16 cellular contexts compared by ENCODE assay signal in genomic region chr17:13462673-13463124, GRCh38.
A peak's percentile ranks its signal among the peaks of the same experiment; 100 is the strongest.
DNase-seq lines count a peak whose midpoint lies in the region; ATAC-seq and TF ChIP-seq lines count a peak whose summit lies in the region.
"Had no signal": no experiment of that assay in that cellular context is flagged by ENCODE, and none has a peak within 500 bp of the region (broad histone marks: within the 10 kb centered on the region; RNA-seq: fewer than 3 reads in every experiment).

No MANE protein-coding gene starts in this region.

- H3K4me1 Mint-ChIP-seq in HFFc6 (ENCODE audit: low read depth) = peaks cover 29% of the 10 kb centered on the region
- no peaks in the 10 kb centered on the region for H3K4me1 Mint-ChIP-seq in stimulated activated naive CD8-positive, alpha-beta T cell treated with anti-CD3 and anti-CD28 coated beads, Interleukin-15, amount 100 ng/mL, for 72 hours

- H3K9me3 Mint-ChIP-seq in HFFc6 = no peaks in the 10 kb centered on the region
- H3K9me3 Mint-ChIP-seq in stimulated activated naive CD8-positive, alpha-beta T cell treated with anti-CD3 and anti-CD28 coated beads, Interleukin-15, amount 100 ng/mL, for 72 hours = no peaks in the 10 kb centered on the region
- H3K9me3 Mint-ChIP-seq: CD8-positive, alpha-beta T cell had no signal

- no peaks in the 10 kb centered on the region for H3K36me3 Mint-ChIP-seq in HFFc6 (ENCODE audit: low read depth)
- H3K36me3 Mint-ChIP-seq: CD8-positive, alpha-beta T cell; IgD-negative memory B cell had no signal

- no peak overlapping the region for H3K4me3 Mint-ChIP-seq in HFFc6
- H3K4me3 Mint-ChIP-seq in stimulated activated naive CD8-positive, alpha-beta T cell treated with anti-CD3 and anti-CD28 coated beads, Interleukin-15, amount 100 ng/mL, for 72 hours = no peak overlapping the region
- H3K4me3 Mint-ChIP-seq: CD8-positive, alpha-beta T cell; IgD-negative memory B cell had no signal

- no peak overlapping the region for H3K27ac ChIP-seq in right atrium auricular region
- H3K27ac ChIP-seq: C4-2B had no signal

- no peak for TF ChIP-seq CTCF in HFFc6 (IDR thresholded peaks at IDR 0.05)
- TF ChIP-seq CTCF in retinal pigment epithelial cell (conservative IDR thresholded peaks at IDR 0.05; ENCODE audit: low read depth, low read length) = no peak
- TF ChIP-seq CTCF in right atrium auricular region (IDR thresholded peaks at IDR 0.05) = no peak

- no peaks in the 10 kb centered on the region for H3K27me3 ChIP-seq in right atrium auricular region
- H3K27me3 ChIP-seq: BE2C had no signal

- H3K27ac Mint-ChIP-seq in HFFc6 = peak overlapping the region; percentile 67
- H3K27ac Mint-ChIP-seq in stimulated activated naive CD8-positive, alpha-beta T cell treated with anti-CD3 and anti-CD28 coated beads, Interleukin-15, amount 100 ng/mL, for 72 hours = no peak overlapping the region
- H3K27ac Mint-ChIP-seq: CD8-positive, alpha-beta T cell; IgD-negative memory B cell had no signal

- H3K4me1 ChIP-seq in right atrium auricular region = no peaks in the 10 kb centered on the region
- H3K4me1 ChIP-seq: BE2C had no signal

- DNase-seq in HFFc6 (no peak), SK-N-DZ (ENCODE audit: low spot score) (peak; percentile 18), myocyte (ENCODE audit: low read depth) (peak; percentile 57), retinal pigment epithelial cell (ENCODE audit: low read depth) (peak; percentile 21), UCSD-AML1 (lab: John Stamatoyannopoulos, UW; ENCODE audit: unreplicated experiment) (no peak), right atrium auricular region (ENCODE audit: low spot score) (no peak)
- DNase-seq in stimulated activated naive CD8-positive, alpha-beta T cell treated with anti-CD3 and anti-CD28 coated beads, Interleukin-15, amount 100 ng/mL, for 72 hours = no peak
- no peak for DNase-seq in activated CD4-positive, alpha-beta T cell treated with anti-CD3 and anti-CD28 coated beads for 1 hour
- DNase-seq: BE2C; CD8-positive, alpha-beta T cell; COR-L47; DND-41; GDM1 had no signal

- no peak overlapping the region for H3K4me3 ChIP-seq in retinal pigment epithelial cell (ENCODE audit: low read length)
- H3K4me3 ChIP-seq in right atrium auricular region = no peak overlapping the region

- ATAC-seq in stimulated activated naive CD8-positive, alpha-beta T cell treated with anti-CD3 and anti-CD28 coated beads, Interleukin-15, amount 100 ng/mL, for 72 hours = no peak
- ATAC-seq: CD8-positive, alpha-beta T cell; HCT116 had no signal

- no peaks in the 10 kb centered on the region for H3K36me3 ChIP-seq in right atrium auricular region
- H3K36me3 ChIP-seq: BE2C had no signal

- no peaks in the 10 kb centered on the region for H3K9me3 ChIP-seq in right atrium auricular region
- H3K9me3 ChIP-seq: BE2C had no signal

- no peaks in the 10 kb centered on the region for H3K27me3 Mint-ChIP-seq in HFFc6 (ENCODE audit: insufficient read depth)
- H3K27me3 Mint-ChIP-seq in stimulated activated naive CD8-positive, alpha-beta T cell treated with anti-CD3 and anti-CD28 coated beads, Interleukin-15, amount 100 ng/mL, for 72 hours = no peaks in the 10 kb centered on the region

Comparison
In these comparisons a context has a peak if more than half of its experiments do, and no peak if none do; other contexts are left out.
1. DNase-seq: peak in SK-N-DZ (single experiment), myocyte (single experiment) and retinal pigment epithelial cell (single experiment); none in HFFc6 (single experiment), UCSD-AML1 (single experiment), stimulated activated naive CD8-positive, alpha-beta T cell treated with anti-CD3 and anti-CD28 coated beads, Interleukin-15, amount 100 ng/mL, for 72 hours (0 of 2), right atrium auricular region (single experiment) and activated CD4-positive, alpha-beta T cell treated with anti-CD3 and anti-CD28 coated beads for 1 hour (single experiment).